In the genomic region with DNA sequence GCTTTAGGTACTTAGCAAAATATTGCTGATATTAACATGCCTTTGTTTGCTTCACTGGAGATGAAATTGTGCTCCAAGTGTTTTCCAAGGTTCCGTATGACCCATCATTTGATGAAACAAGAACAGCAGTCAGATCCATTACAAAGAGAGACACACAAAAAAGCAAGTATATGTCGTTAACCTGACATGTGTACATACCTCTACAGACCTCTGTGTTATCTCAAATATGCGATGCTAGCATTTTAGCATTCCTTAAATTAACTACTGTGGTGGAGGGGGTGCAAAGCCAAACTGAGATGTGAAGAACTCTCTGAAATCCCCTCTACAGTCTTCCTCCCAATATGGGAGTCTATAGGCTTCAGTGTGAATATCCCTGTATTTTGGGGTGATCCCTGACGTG, we compare ENCODE assay signal across 16 cellular contexts. TPM values are rescaled to one million over a fixed set of nuclear protein-coding genes. Genes with fewer than 3 reads are reported as not detected.
DNase-seq lines count a peak whose midpoint lies in the region; ATAC-seq, FAIRE-seq and TF ChIP-seq lines count a peak whose summit lies in the region.
"Had no signal": no experiment of that assay in that cellular context is flagged by ENCODE, and none has a peak within 500 bp of the region (broad histone marks: within the 10 kb centered on the region; RNA-seq: fewer than 3 reads in every experiment).

No MANE protein-coding gene starts in this region.

- no TSS peak for BruUV-seq in K562 (replicated peaks; lab: Mats Ljungman, UMichigan)

- H4K8ac ChIP-seq in trophoblast cell (ENCODE audit: low read depth, low read length) = no peak overlapping the region

- no peaks in the 10 kb centered on the region for H3K27me3 ChIP-seq in K562 (ENCODE audit: control insufficient read depth in 2 of 2, insufficient read depth in 2 of 2, low read length in 2 of 2)
- no peaks in the 10 kb centered on the region for H3K27me3 ChIP-seq in trophoblast cell (ENCODE audit: insufficient read depth, low read length)
- H3K27me3 ChIP-seq: BE2C had no signal

- no peak overlapping the region for H2BK120ac ChIP-seq in trophoblast cell (ENCODE audit: insufficient read depth, low read length, poor library complexity)

- no peak for DNase-seq in activated T-cell treated with anti-CD3 and anti-CD28 coated beads, Interleukin-2, amount 50 U/mL, for 72 hours
- DNase-seq in activated T-cell treated with anti-CD3 and anti-CD28 coated beads, Interleukin-2, amount 50 U/mL, for 1 hour = no peak
- DNase-seq in K562 (ENCODE audit: extremely low read depth in 1 of 4, low spot score in 3 of 4) (no peak), trophoblast cell (peak in 1 of 2 donors; percentile 32), HK-2 (ENCODE audit: unreplicated experiment) (no peak), NCI-H510A treated with DMSO at 0.1 percent for 48 hours (lab: John Stamatoyannopoulos, UW) (no peak), frontal cortex (ENCODE audit: low spot score in 2 of 2) (no peak)
- DNase-seq: BE2C; CD4-positive, alpha-beta memory T cell; DMS79; H7 had no signal

- H3K27me3 Mint-ChIP-seq in activated T-cell treated with anti-CD3 and anti-CD28 coated beads, Interleukin-2, amount 50 U/mL, for 72 hours (ENCODE audit: low read depth) = no peaks in the 10 kb centered on the region
- no peaks in the 10 kb centered on the region for H3K27me3 Mint-ChIP-seq in activated naive CD8-positive, alpha-beta T cell

- CTCF ChIA-PET in K562 (lab: Yijun Ruan, JAX; ENCODE audit: low intra/inter-chr PET ratio) = interaction anchor here (1.2 kb wide), 1 partner anchor 9 kb away, joined by 3 read pairs; no protein-coding TSS in a partner anchor

- no peak for ATAC-seq in activated T-cell treated with anti-CD3 and anti-CD28 coated beads, Interleukin-2, amount 50 U/mL, for 72 hours (replicated peaks in 1 of 2)
- ATAC-seq in K562 = no peak
- ATAC-seq: A549, GM23338 had no signal

- no peak overlapping the region for H4K12ac ChIP-seq in trophoblast cell (ENCODE audit: low read depth, low read length)

- H3K4ac ChIP-seq in trophoblast cell (ENCODE audit: low read depth, low read length) = no peak overlapping the region

- H3K9me3 Mint-ChIP-seq in activated T-cell treated with anti-CD3 and anti-CD28 coated beads, Interleukin-2, amount 50 U/mL, for 72 hours = no peaks in the 10 kb centered on the region
- H3K9me3 Mint-ChIP-seq in activated naive CD8-positive, alpha-beta T cell (ENCODE audit: low read depth) = no peaks in the 10 kb centered on the region
- H3K9me3 Mint-ChIP-seq: CD4-positive, alpha-beta memory T cell had no signal

- H3K4me1 ChIP-seq in K562 (replicated peaks in 1 of 2; ENCODE audit: control insufficient read depth in 2 of 2, insufficient read depth in 2 of 2, low read length in 2 of 2) (peaks cover 11 to 26% of the 10 kb centered on the region in 2 experiments), trophoblast cell (ENCODE audit: control insufficient read depth in 1 of 2, insufficient read depth in 2 of 2, low read length in 2 of 2) (peaks cover 0 to 15% of the 10 kb centered on the region in 2 experiments)
- H3K4me1 ChIP-seq: A549, BE2C had no signal

- peak overlapping the region; percentile 75 for H3K27ac Mint-ChIP-seq in activated T-cell treated with anti-CD3 and anti-CD28 coated beads, Interleukin-2, amount 50 U/mL, for 72 hours
- peak overlapping the region; percentile 0 for H3K27ac Mint-ChIP-seq in activated naive CD8-positive, alpha-beta T cell
- H3K27ac Mint-ChIP-seq: GM23338 had no signal

- H2BK5ac ChIP-seq in trophoblast cell (ENCODE audit: low read depth, low read length, poor library complexity) = no peak overlapping the region

- WGBS in K562 (ENCODE audit: insufficient coverage, low coverage, missing lambda C conversion rate) = 53% methylated on average over 4 of the region's 4 CpGs
- WGBS in trophoblast cell (ENCODE audit: extremely low coverage, insufficient coverage, insufficient read length) = no CpG with 5 or more reads among the region's 4 CpGs

- peaks cover 0 to 9% of the 10 kb centered on the region in 2 donors for H3K36me3 Mint-ChIP-seq in activated T-cell treated with anti-CD3 and anti-CD28 coated beads, Interleukin-2, amount 50 U/mL, for 72 hours (ENCODE audit: insufficient read depth in 2 of 2)
- peaks cover 5% of the 10 kb centered on the region for H3K36me3 Mint-ChIP-seq in activated naive CD8-positive, alpha-beta T cell

- TF ChIP-seq POLR2A in K562 (conservative IDR thresholded peaks at IDR 0.05) = no peak

- no peaks in the 10 kb centered on the region for H4K20me1 ChIP-seq in K562 (replicated peaks; ENCODE audit: control insufficient read depth, insufficient read depth, low read length)

- H2AFZ ChIP-seq in K562 (ENCODE audit: low read depth, low read length) (0 out of 2 replicates have a peak overlapping the region, but pooled peaks have one; percentile 80), trophoblast cell (ENCODE audit: insufficient read depth, low read length, poor library complexity) (no peak overlapping the region)
- H2AFZ ChIP-seq: GM23338 had no signal

- H3K79me2 ChIP-seq in K562 (ENCODE audit: control insufficient read depth, insufficient read depth, low read length) = no peaks in the 10 kb centered on the region
- no peaks in the 10 kb centered on the region for H3K79me2 ChIP-seq in trophoblast cell (ENCODE audit: control insufficient read depth, insufficient read depth, low read length, poor library complexity)

- no peak overlapping the region for H4K91ac ChIP-seq in trophoblast cell (ENCODE audit: low read depth, low read length)

- H3K9ac ChIP-seq in K562 (ENCODE audit: insufficient read depth in 1 of 2, low read depth in 2 of 2, low read length in 2 of 2) = no peak overlapping the region
- no peak overlapping the region for H3K9ac ChIP-seq in trophoblast cell (ENCODE audit: low read length)

- POLR2A ChIA-PET in K562 (lab: Yijun Ruan, JAX) = interaction anchor here (0.6 to 3.4 kb wide), 2 partner anchors 9 to 67 kb away, joined by 3 to 15 read pairs; a partner anchor contains a TSS

- H3K14ac ChIP-seq in trophoblast cell (ENCODE audit: low read length) = no peak overlapping the region

- H2BK12ac ChIP-seq in trophoblast cell (ENCODE audit: low read length) = no peak overlapping the region

- H3K4me2 ChIP-seq in K562 (ENCODE audit: insufficient read depth, low read length) (peak overlapping the region; percentile 63; the same call in 1 of the 2 replicates), trophoblast cell (ENCODE audit: low read length) (peak overlapping the region; percentile 30)
- H3K4me2 ChIP-seq: A549, GM23338 had no signal

- no peak overlapping the region for H2AK5ac ChIP-seq in trophoblast cell (ENCODE audit: low read length)

- H3K9me1 ChIP-seq in K562 (ENCODE audit: control insufficient read depth, insufficient read depth, low read length) = no peaks in the 10 kb centered on the region

- H3K18ac ChIP-seq in trophoblast cell (ENCODE audit: low read length) = no peak overlapping the region

- no peak for TF ChIP-seq CTCF in K562 (IDR thresholded peaks at IDR 0.05 in 2 of 3, conservative IDR thresholded peaks at IDR 0.05 in 1 of 3; ENCODE audit: insufficient read depth in 2 of 3, low read depth in 1 of 3, low read length in 3 of 3)

- TF ChIP-seq RAD21 in K562 (CRISPR knock-in tag; conservative IDR thresholded peaks at IDR 0.05 in 1 of 2, IDR thresholded peaks at IDR 0.05 in 1 of 2) = no peak

- no peak overlapping the region for H3K23ac ChIP-seq in trophoblast cell (ENCODE audit: low read length)

- in situ Hi-C loops in K562 (cut with MboI) = no loop called here

- no peak overlapping the region for H3K4me3 ChIP-seq in K562
- H3K4me3 ChIP-seq in trophoblast cell (ENCODE audit: low read depth, low read length) = no peak overlapping the region
- H3K4me3 ChIP-seq: A549, GM23338 had no signal

- H3K79me1 ChIP-seq in trophoblast cell (ENCODE audit: low read length) = peaks cover 1% of the 10 kb centered on the region

- peak overlapping the region; percentile 73; the same call in 2 of the 3 replicates for H3K27ac ChIP-seq in K562 (ENCODE audit: extremely low read depth, low read depth, low read length)
- H3K27ac ChIP-seq in trophoblast cell (ENCODE audit: low read depth, low read length) = no peak overlapping the region
- H3K27ac ChIP-seq: A549, C4-2B had no signal

- H3K4me3 Mint-ChIP-seq in activated T-cell treated with anti-CD3 and anti-CD28 coated beads, Interleukin-2, amount 50 U/mL, for 72 hours = peak overlapping the region; percentile 69 to 76
- H3K4me3 Mint-ChIP-seq in activated naive CD8-positive, alpha-beta T cell = no peak overlapping the region
- H3K4me3 Mint-ChIP-seq: CD4-positive, alpha-beta memory T cell; GM23338 had no signal

- peaks cover 46% of the 10 kb centered on the region for H3K4me1 Mint-ChIP-seq in activated T-cell treated with anti-CD3 and anti-CD28 coated beads, Interleukin-2, amount 50 U/mL, for 72 hours (ENCODE audit: low read depth)
- peaks cover 21% of the 10 kb centered on the region for H3K4me1 Mint-ChIP-seq in activated naive CD8-positive, alpha-beta T cell (ENCODE audit: low read depth)

- FAIRE-seq in K562 (lab: Jason Lieb, UNC) (no peak), frontal cortex (lab: Jason Lieb, UNC) (no peak)
- FAIRE-seq: A549 had no signal

- no peak for TF ChIP-seq EP300 in K562 (IDR thresholded peaks at IDR 0.05; ENCODE audit: low read length)

- H3K9me3 ChIP-seq in K562 (replicated peaks; ENCODE audit: control insufficient read depth, insufficient read depth, low read depth, low read length) (no peaks in the 10 kb centered on the region), trophoblast cell (ENCODE audit: insufficient read depth, low read depth, low read length) (no peaks in the 10 kb centered on the region)
- H3K9me3 ChIP-seq: A549, BE2C had no signal

- no peaks in the 10 kb centered on the region for H3K36me3 ChIP-seq in K562 (ENCODE audit: control insufficient read depth, insufficient read depth, low read length)
- H3K36me3 ChIP-seq in trophoblast cell (ENCODE audit: control insufficient read depth in 1 of 2, insufficient read depth in 2 of 2, low read length in 2 of 2) = no peaks in the 10 kb centered on the region
- H3K36me3 ChIP-seq: BE2C had no signal

- intact Hi-C loops in K562 (cut with micrococcal nuclease) = no loop called here

RNA-seq across cellular contexts. Expression of a gene that starts 4.9 kb away (rescaled TPM):
- total RNA-seq in activated T-cell treated with anti-CD3 and anti-CD28 coated beads, Interleukin-2, amount 50 U/mL, for 72 hours = 10 to 100 TPM; 15.2 to 18.0 TPM
- 36.2 and 42.2 TPM in 2 replicates for total RNA-seq in K562 (2011; cell fraction: chromatin; rRNA removed; ENCODE audit: low replicate concordance)
- total RNA-seq in K562 (2011; cell fraction: nucleolus; rRNA removed) = 17.0 and 25.8 TPM in 2 replicates
- total RNA-seq in K562 (2011; cell fraction: nucleoplasm; rRNA removed) = 19.2 and 23.9 TPM in 2 replicates
- total RNA-seq in K562 (2014; rRNA removed) (2.2 TPM in 2 replicates), K562 (2014; rRNA removed; fragmentation: Illumina TruSeq; extraction: Trizol) (3.6 and 5.0 TPM in 2 replicates), K562 (2015; rRNA removed; fragmentation: Illumina TruSeq; extraction: Trizol) (6.7 and 6.8 TPM in 2 replicates), K562 (2021) (4.0 and 4.5 TPM in 2 replicates), frontal cortex (3.3 TPM)
- polyA plus RNA-seq in K562 (2011; rRNA removed) (6.1 and 7.1 TPM in 2 replicates), K562 (2014; fragmentation: Illumina TruSeq; extraction: Trizol) (3.4 and 4.0 TPM in 2 replicates), K562 (2014; fragmentation: Nextera tagmentation; extraction: Ambion mirVana) (1 to 10 TPM in 1 of 2 experiments, under 1 TPM in 1; 0.65 to 1.2 TPM), K562 (2014; rRNA removed) (4.2 and 6.0 TPM in 2 replicates)
- 1.4 and 2.2 TPM in 2 replicates for polyA plus RNA-seq in K562 (2011; cell fraction: cytosol; rRNA removed)
- polyA plus RNA-seq in K562 (2011; cell fraction: nucleus; rRNA removed) = 22.7 and 23.4 TPM in 2 replicates
- 5.3 and 10.9 TPM in 2 replicates for polyA plus RNA-seq in K562 (2012)
- 11.2 and 14.2 TPM in 2 replicates for polyA minus RNA-seq in K562 (2011; rRNA and poly(A)+ RNA removed)
- polyA minus RNA-seq in K562 (2011; cell fraction: cytosol; rRNA and poly(A)+ RNA removed) = 1.4 and 2.4 TPM in 2 replicates
- 9.6 and 20.2 TPM in 2 replicates for polyA minus RNA-seq in K562 (2011; cell fraction: nucleus; rRNA and poly(A)+ RNA removed)
- polyA plus RNA-seq in trophoblast cell (2013) = 4.4 TPM in 2 replicates
- polyA plus RNA-seq: CD4-positive, alpha-beta memory T cell had no signal

RNA-seq across cellular contexts. Expression of a gene that starts 10.6 kb away (rescaled TPM):
- 100 to 1,000 TPM; 123 to 129 TPM for total RNA-seq in activated T-cell treated with anti-CD3 and anti-CD28 coated beads, Interleukin-2, amount 50 U/mL, for 72 hours
- 58.6 and 187 TPM in 2 replicates for total RNA-seq in K562 (2011; cell fraction: chromatin; rRNA removed; ENCODE audit: low replicate concordance)
- 122 and 125 TPM in 2 replicates for total RNA-seq in K562 (2011; cell fraction: nucleolus; rRNA removed)
- 80.8 and 84.3 TPM in 2 replicates for total RNA-seq in K562 (2011; cell fraction: nucleoplasm; rRNA removed)
- 22.1 and 27.9 TPM in 2 replicates for total RNA-seq in K562 (2014; rRNA removed)
- total RNA-seq in K562 (2014; rRNA removed; fragmentation: Illumina TruSeq; extraction: Trizol) = 12.0 and 16.2 TPM in 2 replicates
- total RNA-seq in K562 (2015; rRNA removed; fragmentation: Illumina TruSeq; extraction: Trizol) = 26.4 and 26.7 TPM in 2 replicates
- total RNA-seq in K562 (2021) = 41.0 and 43.0 TPM in 2 replicates
- 40.9 and 47.4 TPM in 2 replicates for polyA plus RNA-seq in K562 (2011; rRNA removed)
- polyA plus RNA-seq in K562 (2011; cell fraction: cytosol; rRNA removed) = 50.7 and 71.9 TPM in 2 replicates
- 306 and 320 TPM in 2 replicates for polyA plus RNA-seq in K562 (2011; cell fraction: nucleus; rRNA removed)
- 37.9 and 120 TPM in 2 replicates for polyA plus RNA-seq in K562 (2012)
- polyA plus RNA-seq in K562 (2014; fragmentation: Illumina TruSeq; extraction: Trizol) = 22.5 and 29.2 TPM in 2 replicates
- polyA plus RNA-seq in K562 (2014; fragmentation: Nextera tagmentation; extraction: Ambion mirVana) = 1 to 10 TPM in 1 of 2 experiments, under 1 TPM in 1; 0.49 to 2.3 TPM
- 42.3 and 46.1 TPM in 2 replicates for polyA plus RNA-seq in K562 (2014; rRNA removed)
- 16.2 and 25.4 TPM in 2 replicates for polyA minus RNA-seq in K562 (2011; rRNA and poly(A)+ RNA removed)
- 19.1 and 23.3 TPM in 2 replicates for polyA minus RNA-seq in K562 (2011; cell fraction: cytosol; rRNA and poly(A)+ RNA removed)
- 68.1 and 83.7 TPM in 2 replicates for polyA minus RNA-seq in K562 (2011; cell fraction: nucleus; rRNA and poly(A)+ RNA removed)
- 40.9 and 41.1 TPM in 2 replicates for polyA plus RNA-seq in trophoblast cell (2013)
- 28.9 TPM for total RNA-seq in frontal cortex

RNA-seq across cellular contexts. Expression of a gene that starts 28.5 kb away (rescaled TPM):
- 100 to 1,000 TPM; 175 to 181 TPM for total RNA-seq in activated T-cell treated with anti-CD3 and anti-CD28 coated beads, Interleukin-2, amount 50 U/mL, for 72 hours
- total RNA-seq in K562 (2011; cell fraction: chromatin; rRNA removed; ENCODE audit: low replicate concordance) = 55.0 and 69.6 TPM in 2 replicates
- total RNA-seq in K562 (2011; cell fraction: nucleolus; rRNA removed) = 123 and 139 TPM in 2 replicates
- 112 and 121 TPM in 2 replicates for total RNA-seq in K562 (2011; cell fraction: nucleoplasm; rRNA removed)
- total RNA-seq in K562 (2014; rRNA removed) (1,235 and 1,392 TPM in 2 replicates), K562 (2014; rRNA removed; fragmentation: Illumina TruSeq; extraction: Trizol) (182 and 199 TPM in 2 replicates), K562 (2015; rRNA removed; fragmentation: Illumina TruSeq; extraction: Trizol) (458 and 535 TPM in 2 replicates), K562 (2021) (536 and 603 TPM in 2 replicates), frontal cortex (351 TPM)
- polyA plus RNA-seq in K562 (2011; rRNA removed) (535 and 582 TPM in 2 replicates), K562 (2014; fragmentation: Illumina TruSeq; extraction: Trizol) (154 and 281 TPM in 2 replicates), K562 (2014; fragmentation: Nextera tagmentation; extraction: Ambion mirVana) (100 to 1,000 TPM; 305 to 487 TPM), K562 (2014; rRNA removed) (1,304 and 1,424 TPM in 2 replicates)
- 717 and 760 TPM in 2 replicates for polyA plus RNA-seq in K562 (2011; cell fraction: cytosol; rRNA removed)
- polyA plus RNA-seq in K562 (2011; cell fraction: nucleus; rRNA removed) = 365 and 570 TPM in 2 replicates
- 526 and 547 TPM in 2 replicates for polyA plus RNA-seq in K562 (2012)
- polyA minus RNA-seq in K562 (2011; rRNA and poly(A)+ RNA removed) = 60.5 and 61.2 TPM in 2 replicates
- polyA minus RNA-seq in K562 (2011; cell fraction: cytosol; rRNA and poly(A)+ RNA removed) = 88.6 and 115 TPM in 2 replicates
- polyA minus RNA-seq in K562 (2011; cell fraction: nucleus; rRNA and poly(A)+ RNA removed) = 46.4 and 75.2 TPM in 2 replicates
- polyA plus RNA-seq in trophoblast cell (2013) = 206 and 215 TPM in 2 replicates

RNA-seq across cellular contexts. Expression of a gene that starts 39.0 kb away (rescaled TPM):
- 100 to 1,000 TPM; 164 to 190 TPM for total RNA-seq in activated T-cell treated with anti-CD3 and anti-CD28 coated beads, Interleukin-2, amount 50 U/mL, for 72 hours
- total RNA-seq in K562 (2011; cell fraction: chromatin; rRNA removed; ENCODE audit: low replicate concordance) = 0.58 and 3.1 TPM in 2 replicates
- 1.8 and 2.0 TPM in 2 replicates for total RNA-seq in K562 (2011; cell fraction: nucleolus; rRNA removed)
- 0.81 and 1.7 TPM in 2 replicates for total RNA-seq in K562 (2011; cell fraction: nucleoplasm; rRNA removed)
- total RNA-seq in K562 (2014; rRNA removed) = 0.41 and 0.49 TPM in 2 replicates
- 0.07 TPM in 1 of 2 replicates, not detected in the other for total RNA-seq in K562 (2014; rRNA removed; fragmentation: Illumina TruSeq; extraction: Trizol)
- 0.18 and 0.19 TPM in 2 replicates for total RNA-seq in K562 (2015; rRNA removed; fragmentation: Illumina TruSeq; extraction: Trizol)
- total RNA-seq in K562 (2021) = 0.80 and 0.98 TPM in 2 replicates
- 0.35 and 0.39 TPM in 2 replicates for polyA plus RNA-seq in K562 (2011; rRNA removed)
- polyA plus RNA-seq in K562 (2011; cell fraction: cytosol; rRNA removed) = 0.18 and 0.63 TPM in 2 replicates
- polyA plus RNA-seq in K562 (2011; cell fraction: nucleus; rRNA removed) = 2.9 and 5.1 TPM in 2 replicates
- 0.76 and 3.9 TPM in 2 replicates for polyA plus RNA-seq in K562 (2012)
- polyA plus RNA-seq in K562 (2014; fragmentation: Illumina TruSeq; extraction: Trizol) = 0.21 and 0.22 TPM in 2 replicates
- under 1 TPM in 1 of 2 experiments, not detected in 1; 0.06 TPM for polyA plus RNA-seq in K562 (2014; fragmentation: Nextera tagmentation; extraction: Ambion mirVana)
- polyA plus RNA-seq in K562 (2014; rRNA removed) = 0.20 and 0.76 TPM in 2 replicates
- 0.15 and 0.46 TPM in 2 replicates for polyA minus RNA-seq in K562 (2011; rRNA and poly(A)+ RNA removed)
- polyA minus RNA-seq in K562 (2011; cell fraction: cytosol; rRNA and poly(A)+ RNA removed) = not detected in 2 replicates
- 0.81 TPM in 1 of 2 replicates, not detected in the other for polyA minus RNA-seq in K562 (2011; cell fraction: nucleus; rRNA and poly(A)+ RNA removed)
- polyA plus RNA-seq in trophoblast cell (2013) = 3.2 and 3.3 TPM in 2 replicates
- total RNA-seq in frontal cortex = 0.82 TPM
- total RNA-seq: G401 had no signal
- polyA plus RNA-seq: GM23338 had no signal
